16 cellular contexts compared by ENCODE assay signal in genomic region chr16:296276-296675, GRCh38. TPM values are rescaled to one million over a fixed set of nuclear protein-coding genes. Genes with fewer than 3 reads are reported as not detected.
DNase-seq lines count a peak whose midpoint lies in the region; ATAC-seq, FAIRE-seq and TF ChIP-seq lines count a peak whose summit lies in the region.
"Had no signal": no experiment of that assay in that cellular context is flagged by ENCODE, and none has a peak within 500 bp of the region (broad histone marks: within the 10 kb centered on the region; RNA-seq: fewer than 3 reads in every experiment).

No MANE protein-coding gene starts in this region.

- no peaks in the 10 kb centered on the region for H3K9me1 ChIP-seq in K562 (ENCODE audit: control insufficient read depth, insufficient read depth, low read length)

- BruUV-seq in K562 (replicated peaks; lab: Mats Ljungman, UMichigan) = no TSS peak

- TF ChIP-seq EP300 in K562 (IDR thresholded peaks at IDR 0.05; ENCODE audit: low read length) = no peak

- intact Hi-C loops in K562 (cut with micrococcal nuclease) (no loop called here), spleen (cut with DNase I; ENCODE audit: low total_unique reads) (no loop called here)

- no peaks in the 10 kb centered on the region for H3K9me3 ChIP-seq in HEK293 (ENCODE audit: control insufficient read depth, insufficient read depth, low read depth, low read length)
- no peaks in the 10 kb centered on the region for H3K9me3 ChIP-seq in K562 (replicated peaks; ENCODE audit: control insufficient read depth, insufficient read depth, low read depth, low read length)
- H3K9me3 ChIP-seq in spleen = no peaks in the 10 kb centered on the region
- H3K9me3 ChIP-seq: A549, BE2C, HAP-1 had no signal

- in situ Hi-C loops in K562 (cut with MboI) = no loop called here

- TF ChIP-seq CTCF in HEK293 (tag by site-specific recombination; IDR thresholded peaks at IDR 0.05) (no peak), K562 (IDR thresholded peaks at IDR 0.05 in 2 of 3, conservative IDR thresholded peaks at IDR 0.05 in 1 of 3; ENCODE audit: insufficient read depth in 2 of 3, low read depth in 1 of 3, low read length in 3 of 3) (no peak), spleen (IDR thresholded peaks at IDR 0.05 in 8 of 11, conservative IDR thresholded peaks at IDR 0.05 in 3 of 11) (no peak)

- FAIRE-seq in K562 (lab: Jason Lieb, UNC) = no peak
- FAIRE-seq: A549, H1, HTR-8/SVneo had no signal

- H3K27me3 ChIP-seq in K562 (ENCODE audit: control insufficient read depth in 2 of 2, insufficient read depth in 2 of 2, low read length in 2 of 2) (no peaks in the 10 kb centered on the region), spleen (replicated peaks in 1 of 7) (no peaks in the 10 kb centered on the region)
- H3K27me3 ChIP-seq: BE2C had no signal

- ATAC-seq in K562 = no peak

- CTCF ChIA-PET in HEK293 (lab: Yijun Ruan, JAX) = no interaction called here
- CTCF ChIA-PET in K562 (lab: Yijun Ruan, JAX; ENCODE audit: low intra/inter-chr PET ratio) = no interaction called here

- H3K4me1 ChIP-seq in HEK293 (ENCODE audit: control insufficient read depth, insufficient read depth, low read length) (no peaks in the 10 kb centered on the region), K562 (replicated peaks in 1 of 2; ENCODE audit: control insufficient read depth in 2 of 2, insufficient read depth in 2 of 2, low read length in 2 of 2) (peaks cover 0 to 5% of the 10 kb centered on the region in 2 experiments; a peak in 2 of 5 replicates), spleen (no peaks in the 10 kb centered on the region)
- H3K4me1 ChIP-seq: A549, BE2C, HAP-1 had no signal

- 86% methylated on average over 4 of the region's 14 CpGs for WGBS in K562 (ENCODE audit: insufficient coverage, low coverage, missing lambda C conversion rate)
- 87 to 96% (median 93%) methylated on average over 12 to 14 of the region's 14 CpGs for WGBS in spleen, 5 donors

- peaks cover 0 to 44% of the 10 kb centered on the region in 2 experiments; a peak in 2 of 3 replicates for H3K36me3 ChIP-seq in HEK293 (ENCODE audit: control insufficient read depth in 2 of 2, insufficient read depth in 1 of 2, low read length in 2 of 2)
- H3K36me3 ChIP-seq in K562 (ENCODE audit: control insufficient read depth, insufficient read depth, low read length) = peaks cover 53% of the 10 kb centered on the region; the same call in 1 of the 3 replicates
- peaks cover 0 to 100% (median 60%) of the 10 kb centered on the region in 6 donors for H3K36me3 ChIP-seq in spleen
- H3K36me3 ChIP-seq: BE2C had no signal

- no peak overlapping the region for H3K4me3 ChIP-seq in HEK293 (ENCODE audit: low read depth, low read length)
- H3K4me3 ChIP-seq in K562 = no peak overlapping the region
- H3K4me3 ChIP-seq in spleen = no peak overlapping the region
- H3K4me3 ChIP-seq: A549, HAP-1 had no signal

- H3K27ac ChIP-seq in HEK293 (ENCODE audit: extremely low read depth, low read depth, low read length) (no peak overlapping the region), K562 (ENCODE audit: extremely low read depth, low read depth, low read length) (no peak overlapping the region), spleen (no peak overlapping the region)
- H3K27ac ChIP-seq: A549 had no signal

- TF ChIP-seq POLR2A in K562 (conservative IDR thresholded peaks at IDR 0.05) (no peak), spleen (IDR thresholded peaks at IDR 0.05) (no peak)

- H3K79me2 ChIP-seq in K562 (ENCODE audit: control insufficient read depth, insufficient read depth, low read length) = no peaks in the 10 kb centered on the region; the same call in 2 of the 3 replicates

- H3K4me2 ChIP-seq in K562 (ENCODE audit: insufficient read depth, low read length) = no peak overlapping the region
- H3K4me2 ChIP-seq: A549 had no signal

- H2AFZ ChIP-seq in K562 (ENCODE audit: low read depth, low read length) = no peak overlapping the region

- peak overlapping the region in 1 of 2 experiments; percentile 52; a peak in 1 of 4 replicates for H3K9ac ChIP-seq in K562 (ENCODE audit: insufficient read depth in 1 of 2, low read depth in 2 of 2, low read length in 2 of 2)

- POLR2A ChIA-PET in HEK293 (lab: Yijun Ruan, JAX) (no interaction called here), K562 (lab: Yijun Ruan, JAX) (interaction anchor here (0.6 kb wide), 1 partner anchor 332 kb away, joined by 3 read pairs; no protein-coding TSS in a partner anchor)

- TF ChIP-seq RAD21 in K562 (CRISPR knock-in tag; conservative IDR thresholded peaks at IDR 0.05 in 1 of 2, IDR thresholded peaks at IDR 0.05 in 1 of 2) = no peak

- DNase-seq in K562 (ENCODE audit: extremely low read depth in 1 of 4, low spot score in 3 of 4) (no peak), spleen (peak; percentile 62), NCI-H1436 treated with DMSO at 0.1 percent for 48 hours (lab: John Stamatoyannopoulos, UW) (no peak), kidney tubule cell (ENCODE audit: low spot score) (no peak)
- DNase-seq: BE2C, Calu3, DMS 273 treated with DMSO at 0.1 percent for 48 hours, HFFc6, KBM-7 had no signal

- H4K20me1 ChIP-seq in K562 (replicated peaks; ENCODE audit: control insufficient read depth, insufficient read depth, low read length) = no peaks in the 10 kb centered on the region

RNA-seq across cellular contexts. Expression of gene PDIA2, which starts 13.3 kb away (rescaled TPM):
- 5.5 and 10.4 TPM in 2 replicates for total RNA-seq in K562 (2011; cell fraction: chromatin; rRNA removed; ENCODE audit: low replicate concordance)
- 5.5 and 6.5 TPM in 2 replicates for total RNA-seq in K562 (2011; cell fraction: nucleolus; rRNA removed)
- total RNA-seq in K562 (2011; cell fraction: nucleoplasm; rRNA removed) = 4.2 and 4.3 TPM in 2 replicates
- 0.20 and 0.23 TPM in 2 replicates for total RNA-seq in K562 (2014; rRNA removed)
- total RNA-seq in K562 (2014; rRNA removed; fragmentation: Illumina TruSeq; extraction: Trizol) = not detected in 2 replicates
- total RNA-seq in K562 (2015; rRNA removed; fragmentation: Illumina TruSeq; extraction: Trizol) = not detected in 2 replicates
- 0.58 and 0.67 TPM in 2 replicates for total RNA-seq in K562 (2021)
- polyA plus RNA-seq in K562 (2011; rRNA removed) = 0.92 and 1.0 TPM in 2 replicates
- polyA plus RNA-seq in K562 (2011; cell fraction: cytosol; rRNA removed) = 0.19 and 0.66 TPM in 2 replicates
- polyA plus RNA-seq in K562 (2011; cell fraction: nucleus; rRNA removed) = 9.1 and 13.2 TPM in 2 replicates
- polyA plus RNA-seq in K562 (2012) = 0.17 and 0.33 TPM in 2 replicates
- polyA plus RNA-seq in K562 (2014; fragmentation: Illumina TruSeq; extraction: Trizol) = 0.13 and 0.19 TPM in 2 replicates
- polyA plus RNA-seq in K562 (2014; fragmentation: Nextera tagmentation; extraction: Ambion mirVana) = not detected
- 0.18 and 0.23 TPM in 2 replicates for polyA plus RNA-seq in K562 (2014; rRNA removed)
- 0.15 TPM in 1 of 2 replicates, not detected in the other for polyA minus RNA-seq in K562 (2011; rRNA and poly(A)+ RNA removed)
- not detected in 2 replicates for polyA minus RNA-seq in K562 (2011; cell fraction: cytosol; rRNA and poly(A)+ RNA removed)
- polyA minus RNA-seq in K562 (2011; cell fraction: nucleus; rRNA and poly(A)+ RNA removed) = 0.81 and 1.2 TPM in 2 replicates
- 1 to 10 TPM in 1 of 7 donors, under 1 TPM in 2, not detected in 4; 0.28 to 1.1 (median 0.39) TPM for total RNA-seq in spleen
- polyA plus RNA-seq in spleen = 1 to 10 TPM in 2 of 3 donors, under 1 TPM in 1; 0.67 to 2.4 (median 1.4) TPM
- total RNA-seq: Calu3, HFFc6 had no signal

RNA-seq across cellular contexts. Expression of gene ARHGDIG, which starts 15.9 kb away (rescaled TPM):
- 2.2 and 9.2 TPM in 2 replicates for total RNA-seq in K562 (2011; cell fraction: chromatin; rRNA removed; ENCODE audit: low replicate concordance)
- 6.4 and 8.8 TPM in 2 replicates for total RNA-seq in K562 (2011; cell fraction: nucleolus; rRNA removed)
- total RNA-seq in K562 (2011; cell fraction: nucleoplasm; rRNA removed) = 4.1 and 5.6 TPM in 2 replicates
- total RNA-seq in K562 (2014; rRNA removed) = 0.64 and 2.2 TPM in 2 replicates
- total RNA-seq in K562 (2014; rRNA removed; fragmentation: Illumina TruSeq; extraction: Trizol) = 0.36 and 0.41 TPM in 2 replicates
- 0.19 and 0.40 TPM in 2 replicates for total RNA-seq in K562 (2015; rRNA removed; fragmentation: Illumina TruSeq; extraction: Trizol)
- total RNA-seq in K562 (2021) = 0.69 and 1.6 TPM in 2 replicates
- 2.0 and 2.5 TPM in 2 replicates for polyA plus RNA-seq in K562 (2011; rRNA removed)
- 3.0 and 6.0 TPM in 2 replicates for polyA plus RNA-seq in K562 (2011; cell fraction: cytosol; rRNA removed)
- 9.6 and 15.6 TPM in 2 replicates for polyA plus RNA-seq in K562 (2011; cell fraction: nucleus; rRNA removed)
- 0.71 and 0.74 TPM in 2 replicates for polyA plus RNA-seq in K562 (2012)
- 0.37 and 0.84 TPM in 2 replicates for polyA plus RNA-seq in K562 (2014; fragmentation: Illumina TruSeq; extraction: Trizol)
- polyA plus RNA-seq in K562 (2014; fragmentation: Nextera tagmentation; extraction: Ambion mirVana) = not detected
- polyA plus RNA-seq in K562 (2014; rRNA removed) = 0.86 and 1.8 TPM in 2 replicates
- 0.18 and 0.46 TPM in 2 replicates for polyA minus RNA-seq in K562 (2011; rRNA and poly(A)+ RNA removed)
- 0.95 and 1.5 TPM in 2 replicates for polyA minus RNA-seq in K562 (2011; cell fraction: cytosol; rRNA and poly(A)+ RNA removed)
- polyA minus RNA-seq in K562 (2011; cell fraction: nucleus; rRNA and poly(A)+ RNA removed) = 0.78 and 1.6 TPM in 2 replicates
- not detected for total RNA-seq in spleen
- polyA plus RNA-seq in spleen = under 1 TPM; 0.23 to 0.99 (median 0.26) TPM
- total RNA-seq: Calu3, Daoy, HFFc6 had no signal
- polyA plus RNA-seq: AG04450 had no signal

RNA-seq across cellular contexts. Expression of gene RGS11, which starts 20.5 kb away (rescaled TPM):
- total RNA-seq in K562 (2011; cell fraction: chromatin; rRNA removed; ENCODE audit: low replicate concordance) = 0.07 TPM in 1 of 2 replicates, not detected in the other
- total RNA-seq in K562 (2011; cell fraction: nucleolus; rRNA removed) = not detected in 2 replicates
- total RNA-seq in K562 (2011; cell fraction: nucleoplasm; rRNA removed) = not detected in 2 replicates
- total RNA-seq in K562 (2014; rRNA removed) (not detected in 2 replicates), K562 (2014; rRNA removed; fragmentation: Illumina TruSeq; extraction: Trizol) (not detected in 2 replicates), K562 (2015; rRNA removed; fragmentation: Illumina TruSeq; extraction: Trizol) (not detected in 2 replicates), K562 (2021) (not detected in 2 replicates), spleen (1 to 10 TPM; 1.0 to 5.4 (median 2.6) TPM)
- polyA plus RNA-seq in K562 (2011; rRNA removed) (not detected in 2 replicates), K562 (2014; fragmentation: Illumina TruSeq; extraction: Trizol) (not detected in 2 replicates), K562 (2014; fragmentation: Nextera tagmentation; extraction: Ambion mirVana) (not detected), K562 (2014; rRNA removed) (not detected in 2 replicates), spleen (1 to 10 TPM in 2 of 3 donors, under 1 TPM in 1; 0.79 to 5.2 (median 1.9) TPM)
- not detected in 2 replicates for polyA plus RNA-seq in K562 (2011; cell fraction: cytosol; rRNA removed)
- not detected in 2 replicates for polyA plus RNA-seq in K562 (2011; cell fraction: nucleus; rRNA removed)
- polyA plus RNA-seq in K562 (2012) = not detected in 2 replicates
- polyA minus RNA-seq in K562 (2011; rRNA and poly(A)+ RNA removed) = not detected in 2 replicates
- not detected in 2 replicates for polyA minus RNA-seq in K562 (2011; cell fraction: cytosol; rRNA and poly(A)+ RNA removed)
- not detected in 2 replicates for polyA minus RNA-seq in K562 (2011; cell fraction: nucleus; rRNA and poly(A)+ RNA removed)

RNA-seq across cellular contexts. Expression of gene AXIN1, which starts 56.2 kb away (rescaled TPM):
- 41.5 and 88.6 TPM in 2 replicates for total RNA-seq in K562 (2011; cell fraction: chromatin; rRNA removed; ENCODE audit: low replicate concordance)
- total RNA-seq in K562 (2011; cell fraction: nucleolus; rRNA removed) = 39.7 and 42.5 TPM in 2 replicates
- total RNA-seq in K562 (2011; cell fraction: nucleoplasm; rRNA removed) = 23.8 and 31.0 TPM in 2 replicates
- total RNA-seq in K562 (2014; rRNA removed) (53.9 and 65.3 TPM in 2 replicates), K562 (2014; rRNA removed; fragmentation: Illumina TruSeq; extraction: Trizol) (13.1 and 16.0 TPM in 2 replicates), K562 (2015; rRNA removed; fragmentation: Illumina TruSeq; extraction: Trizol) (28.1 and 28.6 TPM in 2 replicates), K562 (2021) (49.9 and 58.0 TPM in 2 replicates), spleen (10 to 100 TPM; 22.6 to 27.3 (median 24.8) TPM)
- polyA plus RNA-seq in K562 (2011; rRNA removed) (7.4 and 13.0 TPM in 2 replicates), K562 (2014; fragmentation: Illumina TruSeq; extraction: Trizol) (25.9 and 36.3 TPM in 2 replicates), K562 (2014; fragmentation: Nextera tagmentation; extraction: Ambion mirVana) (under 1 TPM; 0.42 to 0.77 TPM), K562 (2014; rRNA removed) (36.8 and 40.5 TPM in 2 replicates), spleen (10 to 100 TPM; 12.9 to 22.7 (median 13.6) TPM)
- polyA plus RNA-seq in K562 (2011; cell fraction: cytosol; rRNA removed) = 13.6 and 26.9 TPM in 2 replicates
- 20.6 and 36.7 TPM in 2 replicates for polyA plus RNA-seq in K562 (2011; cell fraction: nucleus; rRNA removed)
- polyA plus RNA-seq in K562 (2012) = 26.0 and 33.9 TPM in 2 replicates
- 9.0 and 13.1 TPM in 2 replicates for polyA minus RNA-seq in K562 (2011; rRNA and poly(A)+ RNA removed)
- polyA minus RNA-seq in K562 (2011; cell fraction: cytosol; rRNA and poly(A)+ RNA removed) = 16.1 and 34.2 TPM in 2 replicates
- polyA minus RNA-seq in K562 (2011; cell fraction: nucleus; rRNA and poly(A)+ RNA removed) = 14.3 and 14.4 TPM in 2 replicates
